1 cellular context compared by ENCODE assay signal in genomic region chr17:44922136-44922535, GRCh38.
TF ChIP-seq lines count a peak whose summit lies in the region.

No MANE protein-coding gene starts in this region.

TF ChIP-seq in IMR-90, 13 proteins besides CTCF, POLR2A, EP300 and RAD21:
- TF ChIP-seq ELK1 (IDR thresholded peaks at IDR 0.05; ENCODE audit: borderline replicate concordance, low read depth, low read length) (no peak), NFE2L2 (IDR thresholded peaks at IDR 0.05; ENCODE audit: low read depth, low read length) (no peak), RCOR1 (IDR thresholded peaks at IDR 0.05; ENCODE audit: insufficient replicate concordance, low read length) (no peak), SMC3 (IDR thresholded peaks at IDR 0.05; ENCODE audit: low read depth, low read length) (no peak)
- TF ChIP-seq, protein P1, sequence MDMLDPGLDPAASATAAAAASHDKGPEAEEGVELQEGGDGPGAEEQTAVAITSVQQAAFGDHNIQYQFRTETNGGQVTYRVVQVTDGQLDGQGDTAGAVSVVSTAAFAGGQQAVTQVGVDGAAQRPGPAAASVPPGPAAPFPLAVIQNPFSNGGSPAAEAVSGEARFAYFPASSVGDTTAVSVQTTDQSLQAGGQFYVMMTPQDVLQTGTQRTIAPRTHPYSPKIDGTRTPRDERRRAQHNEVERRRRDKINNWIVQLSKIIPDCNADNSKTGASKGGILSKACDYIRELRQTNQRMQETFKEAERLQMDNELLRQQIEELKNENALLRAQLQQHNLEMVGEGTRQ (IDR thresholded peaks at IDR 0.05; ENCODE audit: low read depth, low read length) = no peak
